8 cellular contexts compared by ENCODE assay signal in genomic region chr2:108588070-108588668, GRCh38. TPM values are rescaled to one million over a fixed set of nuclear protein-coding genes. Genes with fewer than 3 reads are reported as not detected.
A peak's percentile ranks its signal among the peaks of the same experiment; 100 is the strongest.
DNase-seq lines count a peak whose midpoint lies in the region; ATAC-seq and TF ChIP-seq lines count a peak whose summit lies in the region.

No MANE protein-coding gene starts in this region.

- no peak for TF ChIP-seq POLR2A in Peyer's patch (IDR thresholded peaks at IDR 0.05)

- H3K4me3 ChIP-seq in Peyer's patch: peak overlapping the region in 1 of 4 donors; percentile 9
- H3K4me3 ChIP-seq in rectal smooth muscle tissue (ENCODE audit: low read length): no peak overlapping the region

- H3K9ac ChIP-seq in rectal smooth muscle tissue (ENCODE audit: low read length): no peak overlapping the region

- peaks cover 0 to 18% (median 5%) of the 10 kb centered on the region in 4 donors for H3K4me1 ChIP-seq in Peyer's patch
- H3K4me1 ChIP-seq in rectal smooth muscle tissue (ENCODE audit: control insufficient read depth, insufficient read depth, low read length): peaks cover 26% of the 10 kb centered on the region

- ATAC-seq in GM19324 (IDR thresholded peaks at IDR 0.05; ENCODE audit: low FRiP score, unreplicated experiment) (peak; percentile 47), GM21619 (IDR thresholded peaks at IDR 0.05; ENCODE audit: unreplicated experiment) (no peak), GM21723 (IDR thresholded peaks at IDR 0.05; ENCODE audit: unreplicated experiment) (no peak)

- DNase-seq in Peyer's patch (no peak), fibroblast of peridontal ligament (ENCODE audit: extremely low read depth) (peak; percentile 49), AG20443 (ENCODE audit: low spot score) (no peak), NCI-H2081 (lab: John Stamatoyannopoulos, UW) (no peak)

- no peaks in the 10 kb centered on the region for H3K27me3 ChIP-seq in Peyer's patch
- H3K27me3 ChIP-seq in rectal smooth muscle tissue (ENCODE audit: control insufficient read depth, insufficient read depth, low read length): no peaks in the 10 kb centered on the region

- H3K27ac ChIP-seq in Peyer's patch: peak overlapping the region; percentile 1 to 56 (median 24)
- H3K27ac ChIP-seq in rectal smooth muscle tissue (ENCODE audit: low read depth, low read length): peak overlapping the region; percentile 73

- no peaks in the 10 kb centered on the region for H3K36me3 ChIP-seq in Peyer's patch
- H3K36me3 ChIP-seq in rectal smooth muscle tissue (ENCODE audit: control insufficient read depth, insufficient read depth, low read length): no peaks in the 10 kb centered on the region

- no peak for TF ChIP-seq CTCF in Peyer's patch (IDR thresholded peaks at IDR 0.05)

- no peaks in the 10 kb centered on the region for H3K9me3 ChIP-seq in Peyer's patch

RNA-seq across cellular contexts. Expression of gene LIMS1, which starts 53.9 kb away (rescaled TPM):
- total RNA-seq in Peyer's patch: 10 to 100 TPM; 24.2 to 78.4 (median 39.6) TPM
